Comparison of ENCODE assay signal across 8 cellular contexts in the genomic region with DNA sequence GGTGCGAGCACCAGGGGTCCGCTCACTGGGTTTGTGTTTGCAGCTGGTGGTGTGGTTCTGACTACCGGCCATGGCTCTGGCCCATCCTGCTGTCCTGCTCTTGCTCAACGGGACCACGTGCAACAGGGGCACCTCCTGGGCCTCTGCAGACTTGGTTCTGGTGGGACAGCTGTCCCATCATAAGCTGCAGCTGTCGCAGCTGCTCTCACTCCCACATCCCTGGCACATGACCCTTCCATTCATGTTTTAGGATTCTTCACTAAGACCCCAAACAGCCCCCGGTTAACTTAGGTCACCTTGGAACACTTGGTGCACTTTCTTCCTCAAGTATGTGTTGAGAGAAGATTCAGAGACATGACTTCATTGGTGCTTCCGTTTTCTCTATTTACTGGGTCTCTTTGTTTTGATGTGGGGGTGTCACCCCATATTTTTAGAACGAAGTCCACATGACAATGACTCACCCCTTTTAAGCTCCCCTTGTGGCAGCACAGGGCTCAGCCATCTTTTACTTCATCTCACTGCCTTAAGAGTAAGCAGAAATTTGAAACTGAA.
A peak's percentile ranks its signal among the peaks of the same experiment; 100 is the strongest.
DNase-seq lines count a peak whose midpoint lies in the region; ATAC-seq lines count a peak whose summit lies in the region.

No MANE protein-coding gene starts in this region.

- DNase-seq in CD1c-positive myeloid dendritic cell (ENCODE audit: extremely low spot score): peak; percentile 79
- DNase-seq in MV-4-11 (lab: John Stamatoyannopoulos, UW): peak; percentile 93
- peak; percentile 35 for DNase-seq in globus pallidus (ENCODE audit: low spot score)
- DNase-seq in DMS79 treated with DMSO at 0.1 percent for 48 hours (lab: John Stamatoyannopoulos, UW): no peak
- no peak for DNase-seq in GM19238 (ENCODE audit: insufficient read length, low spot score)
- DNase-seq in activated naive CD4-positive, alpha-beta T cell (lab: John Stamatoyannopoulos, UW): no peak
- DNase-seq in GM19240 (ENCODE audit: insufficient read length, low spot score): no peak

- ATAC-seq in GM21390 (IDR thresholded peaks at IDR 0.05; ENCODE audit: unreplicated experiment): peak; percentile 59

Comparison
In these comparisons a context has a peak if more than half of its experiments do, and no peak if none do; other contexts are left out.
1. DNase-seq: peak in CD1c-positive myeloid dendritic cell (single experiment), MV-4-11 (single experiment) and globus pallidus (single experiment); none in DMS79 treated with DMSO at 0.1 percent for 48 hours (single experiment), GM19238 (single experiment), activated naive CD4-positive, alpha-beta T cell (0 of 4) and GM19240 (single experiment).